In the genomic region with DNA sequence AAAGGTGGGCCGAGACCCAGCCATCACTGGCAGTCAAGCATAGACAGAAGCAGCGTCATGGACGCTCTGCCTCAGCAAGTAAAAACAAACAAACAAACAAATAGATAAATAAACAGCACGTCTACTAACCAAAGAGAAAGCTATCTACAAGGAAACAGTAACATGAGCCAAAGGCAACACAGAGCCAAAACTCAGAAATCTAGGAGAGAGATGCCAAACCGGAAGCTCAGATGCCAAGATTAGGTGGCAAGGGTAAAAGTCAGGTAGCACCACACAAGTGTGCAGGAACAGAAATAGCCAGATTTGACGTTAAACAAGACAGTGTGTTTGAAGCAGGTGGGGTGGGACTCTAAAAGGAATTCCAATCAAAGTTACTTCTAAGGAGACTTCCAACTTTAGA, we compare ENCODE assay signal across 26 cellular contexts.
"Had no signal": no experiment of that assay in that cellular context is flagged by ENCODE, and none has a peak within 500 bp of the region (broad histone marks: within the 10 kb centered on the region; RNA-seq: fewer than 3 reads in every experiment).

No MANE protein-coding gene starts in this region.

- ATAC-seq: natural killer cell; psoas muscle; right cardiac atrium; stimulated activated memory B cell treated with anti-CD40 and anti-IgM and Interleukin-4, amounts not matched to agents 10 μg/mL and 1 μg/mL and 100 μg/mL, for 72 hours; stimulated activated naive CD8-positive, alpha-beta T cell treated with anti-CD3 and anti-CD28 coated beads, Interleukin-15, amount 100 ng/mL, for 72 hours; stimulated activated naive CD8-positive, alpha-beta T cell treated with anti-CD3 and anti-CD28 coated beads, Interleukin-15, Interleukin-2, amounts not matched to agents 100 U/mL and 50 U/mL, for 24 hours had no signal

- H3K9me3 ChIP-seq: ovary, psoas muscle, right lobe of liver, sigmoid colon, suprapubic skin, testis, tibial artery, upper lobe of left lung, vagina had no signal

- H3K27ac ChIP-seq: neural progenitor cell, ovary, parathyroid adenoma, psoas muscle, right lobe of liver, sigmoid colon, suprapubic skin, testis, tibial artery, upper lobe of left lung, vagina had no signal

- H3K4me1 ChIP-seq: parathyroid adenoma, psoas muscle, right lobe of liver, suprapubic skin, testis, tibial artery, upper lobe of left lung, vagina had no signal

- DNase-seq: natural killer cell; occipital lobe; ovary; posterior cingulate gyrus; psoas muscle; right cardiac atrium; right lobe of liver; sigmoid colon; small intestine; stimulated activated CD4-positive, alpha-beta T cell treated with anti-CD3 and anti-CD28 coated beads, Interleukin-15, amount 100 ng/mL, for 24 hours; stimulated activated CD4-positive, alpha-beta T cell treated with anti-CD3 and anti-CD28 coated beads, Interleukin-4, amount 100 ng/mL, for 1 hour; stimulated activated CD4-positive, alpha-beta T cell treated with anti-CD3 and anti-CD28 coated beads, Interleukin-4, amount 100 ng/mL, for 4 hours; stimulated activated CD8-positive, alpha-beta memory T cell treated with anti-CD3 and anti-CD28 coated beads, Interleukin-4, amount 100 ng/mL, for 48 hours; stimulated activated naive CD4-positive, alpha-beta T cell; stimulated activated naive CD8-positive, alpha-beta T cell treated with anti-CD3 and anti-CD28 coated beads, Interleukin-15, amount 100 ng/mL, for 72 hours; stimulated activated naive CD8-positive, alpha-beta T cell treated with anti-CD3 and anti-CD28 coated beads, Interleukin-15, Interleukin-2, amounts not matched to agents 100 U/mL and 50 U/mL, for 24 hours; substantia nigra; testis; tibial artery; trophoblast cell; upper lobe of left lung had no signal

- H3K4me3 ChIP-seq: neural progenitor cell, ovary, psoas muscle, right lobe of liver, sigmoid colon, suprapubic skin, testis, tibial artery, upper lobe of left lung, vagina had no signal

- H3K36me3 ChIP-seq: neural progenitor cell, ovary, right lobe of liver, sigmoid colon, suprapubic skin, tibial artery, upper lobe of left lung, vagina had no signal

- H3K27me3 ChIP-seq: neural progenitor cell, ovary, right lobe of liver, sigmoid colon, suprapubic skin, testis, tibial artery, upper lobe of left lung, vagina had no signal
